Comparison of ENCODE assay signal across 33 cellular contexts in the genomic region with DNA sequence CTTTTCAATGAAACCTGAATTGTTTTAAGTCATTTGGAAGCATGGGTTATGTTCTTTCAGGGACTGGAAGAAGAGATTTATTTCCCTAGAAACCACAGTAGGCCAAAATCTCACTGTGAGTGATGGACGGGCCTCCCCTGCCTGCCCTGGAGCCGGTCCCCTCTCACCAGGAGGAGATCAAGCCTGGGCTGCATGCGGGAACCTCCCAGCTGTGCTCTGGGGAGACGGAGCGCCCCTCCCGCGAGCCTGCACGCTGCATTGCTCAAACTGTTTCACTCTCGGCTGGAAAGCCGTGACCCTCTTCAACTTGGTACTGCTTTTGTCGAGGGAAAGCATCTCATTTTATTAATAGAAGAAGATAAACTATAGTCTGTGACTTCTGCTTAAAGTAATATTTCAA.
"Had no signal": no experiment of that assay in that cellular context is flagged by ENCODE, and none has a peak within 500 bp of the region (broad histone marks: within the 10 kb centered on the region; RNA-seq: fewer than 3 reads in every experiment).

No MANE protein-coding gene starts in this region.

- H3K27me3 ChIP-seq: adrenal gland, cardiac muscle cell, colonic mucosa, tibial nerve had no signal

- DNase-seq: activated CD4-positive, alpha-beta T cell treated with anti-CD3 and anti-CD28 coated beads for 4 hours; activated CD4-positive, alpha-beta T cell treated with anti-CD3 and anti-CD28 coated beads, Interleukin-2, amount 50 U/mL, for 4 hours; activated naive CD4-positive, alpha-beta T cell treated with Interleukin-2 at 50 U/mL for 16 hours; activated naive CD8-positive, alpha-beta T cell treated with anti-CD3 and anti-CD28 coated beads for 36 hours; activated T-cell treated with anti-CD3 and anti-CD28 coated beads for 4 hours; activated T-cell treated with anti-CD3 and anti-CD28 coated beads, Interleukin-2, amount 50 U/mL, for 72 hours; adrenal gland; aorta; cerebellar nuclear complex; colonic mucosa; dorsolateral prefrontal cortex; effector memory CD8-positive, alpha-beta T cell; foreskin fibroblast; heart left ventricle; hypothalamus; immature natural killer cell; kidney; left colon; midbrain; naive thymus-derived CD4-positive, alpha-beta T cell; posterior cingulate gyrus; right cardiac atrium; stimulated activated CD4-positive, alpha-beta T cell treated with anti-CD3 and anti-CD28 coated beads, Interleukin-15, amount 100 ng/mL, for 24 hours; stimulated activated CD4-positive, alpha-beta T cell treated with anti-CD3 and anti-CD28 coated beads, Interleukin-2, amount 100 ng/mL, for 24 hours; stimulated activated naive CD4-positive, alpha-beta T cell; T-cell had no signal

- ATAC-seq: activated T-cell treated with anti-CD3 and anti-CD28 coated beads, Interleukin-2, amount 50 U/mL, for 72 hours; effector memory CD8-positive, alpha-beta T cell; esophagus mucosa; heart left ventricle; left colon; naive thymus-derived CD4-positive, alpha-beta T cell; right cardiac atrium; T-cell had no signal

- H3K27ac Mint-ChIP-seq: activated naive CD8-positive, alpha-beta T cell treated with anti-CD3 and anti-CD28 coated beads for 36 hours; activated T-cell treated with anti-CD3 and anti-CD28 coated beads, Interleukin-2, amount 50 U/mL, for 72 hours; effector memory CD8-positive, alpha-beta T cell; immature natural killer cell; memory B cell; naive thymus-derived CD4-positive, alpha-beta T cell; T-cell had no signal

- H3K4me3 ChIP-seq: adrenal gland, cardiac muscle cell, colonic mucosa, dorsolateral prefrontal cortex, heart left ventricle, suprapubic skin, tibial nerve had no signal

- H3K36me3 Mint-ChIP-seq: activated naive CD8-positive, alpha-beta T cell treated with anti-CD3 and anti-CD28 coated beads for 36 hours; brain; immature natural killer cell; memory B cell; naive thymus-derived CD4-positive, alpha-beta T cell; T-cell had no signal

- H3K27ac ChIP-seq: adrenal gland, cardiac muscle cell, colonic mucosa, dorsolateral prefrontal cortex, heart left ventricle, suprapubic skin, tibial nerve had no signal

- H3K27me3 Mint-ChIP-seq: memory B cell had no signal

- H3K4me1 Mint-ChIP-seq: activated naive CD8-positive, alpha-beta T cell treated with anti-CD3 and anti-CD28 coated beads for 36 hours; brain; immature natural killer cell; memory B cell; naive thymus-derived CD4-positive, alpha-beta T cell; neural crest cell; T-cell had no signal

- H3K9me3 ChIP-seq: adrenal gland, colonic mucosa, heart left ventricle, suprapubic skin had no signal

- H3K4me1 ChIP-seq: adrenal gland, colonic mucosa, heart left ventricle, tibial nerve had no signal

- H3K9me3 Mint-ChIP-seq: activated naive CD8-positive, alpha-beta T cell treated with anti-CD3 and anti-CD28 coated beads for 36 hours; activated T-cell treated with anti-CD3 and anti-CD28 coated beads, Interleukin-2, amount 50 U/mL, for 72 hours; memory B cell; neural crest cell had no signal

- H3K36me3 ChIP-seq: adrenal gland, cardiac muscle cell, colonic mucosa, heart left ventricle, suprapubic skin, tibial nerve had no signal

- H3K4me3 Mint-ChIP-seq: activated naive CD8-positive, alpha-beta T cell treated with anti-CD3 and anti-CD28 coated beads for 36 hours; activated T-cell treated with anti-CD3 and anti-CD28 coated beads, Interleukin-2, amount 50 U/mL, for 72 hours; brain; effector memory CD8-positive, alpha-beta T cell; immature natural killer cell; memory B cell; naive thymus-derived CD4-positive, alpha-beta T cell; neural crest cell; T-cell had no signal
